8 cellular contexts compared by ENCODE assay signal in the genomic region with DNA sequence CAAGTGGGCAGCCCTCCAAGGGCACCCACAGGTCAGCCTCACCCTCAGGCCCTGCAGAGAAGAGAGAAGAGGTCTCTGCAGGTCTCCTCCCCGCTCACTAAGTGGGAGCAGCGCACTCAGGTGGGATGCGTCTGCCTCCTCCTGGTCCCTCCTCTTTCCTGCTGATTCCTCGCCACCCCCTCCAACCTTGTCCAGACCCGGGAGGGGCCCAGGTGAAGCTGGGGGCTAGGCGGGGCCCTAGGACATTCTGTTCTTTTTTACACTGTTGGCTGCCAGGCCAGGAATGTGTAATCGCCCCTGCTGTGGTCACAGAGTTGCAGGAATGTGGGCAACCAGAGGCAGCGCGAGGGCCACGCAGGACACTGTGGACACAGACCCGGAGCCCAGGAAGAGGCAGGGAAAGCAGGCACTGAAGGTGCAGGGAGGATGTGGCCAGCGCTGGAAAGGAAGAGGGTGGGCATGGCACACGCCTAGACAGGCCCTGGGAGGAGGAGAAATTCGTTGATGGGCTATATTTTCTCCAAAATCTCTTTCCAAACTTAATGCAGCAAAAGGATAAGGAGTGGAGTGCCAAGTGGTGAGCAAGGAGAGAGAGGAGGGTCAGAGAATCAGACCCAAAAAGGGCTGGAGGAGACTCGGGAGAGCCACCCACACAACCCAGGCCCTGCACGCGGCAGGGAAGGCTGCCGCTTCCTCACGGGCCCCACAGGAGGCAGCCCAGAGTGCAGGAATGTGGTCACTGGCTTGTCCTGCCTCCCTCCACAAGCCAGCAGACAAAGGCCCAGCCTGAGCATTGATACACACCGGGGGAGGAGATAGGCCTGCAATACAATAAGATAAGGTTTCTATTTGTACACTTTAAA. TPM values are rescaled to one million over a fixed set of nuclear protein-coding genes. Genes with fewer than 3 reads are reported as not detected.
DNase-seq lines count a peak whose midpoint lies in the region; ATAC-seq and TF ChIP-seq lines count a peak whose summit lies in the region.

No MANE protein-coding gene starts in this region.

- POLR2A ChIA-PET in activated CD4-positive, alpha-beta T cell treated with anti-CD3 and anti-CD28 coated beads, Interleukin-2, amount 10 ng/mL, durations not matched to agents 7 days and 5 days (lab: Charles Lee): no interaction called here

- no peaks in the 10 kb centered on the region for H3K36me3 Mint-ChIP-seq in activated CD4-positive, alpha-beta T cell treated with anti-CD3 and anti-CD28 coated beads, Interleukin-2, amount 10 ng/mL, durations not matched to agents 7 days and 5 days (ENCODE audit: low read depth)

- H3K9me3 Mint-ChIP-seq in activated CD4-positive, alpha-beta T cell treated with anti-CD3 and anti-CD28 coated beads, Interleukin-2, amount 10 ng/mL, durations not matched to agents 7 days and 5 days: no peaks in the 10 kb centered on the region

- peaks cover 44% of the 10 kb centered on the region for H3K4me1 Mint-ChIP-seq in activated CD4-positive, alpha-beta T cell treated with anti-CD3 and anti-CD28 coated beads, Interleukin-2, amount 10 ng/mL, durations not matched to agents 7 days and 5 days

- TF ChIP-seq CTCF in fibroblast of mammary gland (conservative IDR thresholded peaks at IDR 0.05; ENCODE audit: control insufficient read depth, insufficient read depth, low read depth, low read length) (peak; percentile 45), neutrophil (IDR thresholded peaks at IDR 0.05) (peak; percentile 36)

- no peaks in the 10 kb centered on the region for H3K27me3 ChIP-seq in SJSA1 (replicated peaks)
- no peaks in the 10 kb centered on the region for H3K27me3 ChIP-seq in neutrophil

- CTCF ChIA-PET in activated CD4-positive, alpha-beta T cell treated with anti-CD3 and anti-CD28 coated beads, Interleukin-2, amount 10 ng/mL, durations not matched to agents 7 days and 5 days (lab: Charles Lee): no interaction called here

- peak overlapping the region; percentile 50 for H3K27ac Mint-ChIP-seq in activated CD4-positive, alpha-beta T cell treated with anti-CD3 and anti-CD28 coated beads, Interleukin-2, amount 10 ng/mL, durations not matched to agents 7 days and 5 days

- ATAC-seq in GM19023 (IDR thresholded peaks at IDR 0.05; ENCODE audit: unreplicated experiment): no peak

- H3K27me3 Mint-ChIP-seq in activated CD4-positive, alpha-beta T cell treated with anti-CD3 and anti-CD28 coated beads, Interleukin-2, amount 10 ng/mL, durations not matched to agents 7 days and 5 days: peaks cover 5% of the 10 kb centered on the region

- H3K4me1 ChIP-seq in SJSA1 (replicated peaks) (peaks cover 39% of the 10 kb centered on the region), neutrophil (ENCODE audit: control insufficient read depth in 1 of 2, insufficient read depth in 1 of 2, low read depth in 1 of 2, low read length in 1 of 2) (peaks cover 17 to 20% of the 10 kb centered on the region in 2 experiments)

- H3K4me3 ChIP-seq in SJSA1: no peak overlapping the region
- H3K4me3 ChIP-seq in fibroblast of mammary gland (ENCODE audit: control insufficient read depth, low read depth, low read length): no peak overlapping the region
- no peak overlapping the region for H3K4me3 ChIP-seq in neutrophil (ENCODE audit: low read depth in 1 of 2, low read length in 1 of 2)

- H3K27ac ChIP-seq in SJSA1: peak overlapping the region; percentile 43
- peak overlapping the region; percentile 38 for H3K27ac ChIP-seq in neutrophil

- no peaks in the 10 kb centered on the region for H3K9me3 ChIP-seq in SJSA1 (replicated peaks)
- no peaks in the 10 kb centered on the region for H3K9me3 ChIP-seq in neutrophil

- DNase-seq in activated CD4-positive, alpha-beta T cell treated with anti-CD3 and anti-CD28 coated beads, Interleukin-2, amount 10 ng/mL, durations not matched to agents 7 days and 5 days: no peak
- DNase-seq in activated CD4-positive, alpha-beta T cell treated with anti-CD3 and anti-CD28 coated beads for 4 hours: no peak
- DNase-seq in SJSA1 (ENCODE audit: low read depth in 1 of 2, low spot score in 2 of 2): peak; percentile 72 to 73
- DNase-seq in fibroblast of mammary gland (ENCODE audit: low read depth): peak; percentile 79
- no peak for DNase-seq in cortex of kidney (lab: John Stamatoyannopoulos, UW)
- DNase-seq in stimulated activated CD4-positive, alpha-beta T cell treated with anti-CD3 and anti-CD28 coated beads, Interleukin-1b, Interleukin-23, amount 100 ng/mL, for 48 hours: no peak

- H3K4me3 Mint-ChIP-seq in activated CD4-positive, alpha-beta T cell treated with anti-CD3 and anti-CD28 coated beads, Interleukin-2, amount 10 ng/mL, durations not matched to agents 7 days and 5 days: peak overlapping the region; percentile 11

- H3K36me3 ChIP-seq in SJSA1 (no peaks in the 10 kb centered on the region), neutrophil (no peaks in the 10 kb centered on the region)

RNA-seq across cellular contexts. Expression of a gene that starts 0.9 kb away (rescaled TPM):
- total RNA-seq in activated CD4-positive, alpha-beta T cell treated with anti-CD3 and anti-CD28 coated beads, Interleukin-2, amount 10 ng/mL, durations not matched to agents 7 days and 5 days: under 1 TPM; 0.54 to 0.67 TPM
- 0.18 and 4.7 TPM in 2 replicates for total RNA-seq in SJSA1 (2014; rRNA removed; shearing (Covaris generic))

RNA-seq across cellular contexts. Expression of a gene that starts 7.7 kb away (rescaled TPM):
- not detected for total RNA-seq in activated CD4-positive, alpha-beta T cell treated with anti-CD3 and anti-CD28 coated beads, Interleukin-2, amount 10 ng/mL, durations not matched to agents 7 days and 5 days
- 102 and 106 TPM in 2 replicates for total RNA-seq in SJSA1 (2014; rRNA removed; shearing (Covaris generic))

RNA-seq across cellular contexts. Expression of a gene that starts 34.4 kb away (rescaled TPM):
- 10 to 100 TPM; 59.3 to 64.4 TPM for total RNA-seq in activated CD4-positive, alpha-beta T cell treated with anti-CD3 and anti-CD28 coated beads, Interleukin-2, amount 10 ng/mL, durations not matched to agents 7 days and 5 days
- total RNA-seq in SJSA1 (2014; rRNA removed; shearing (Covaris generic)): 109 and 132 TPM in 2 replicates

Comparison
In these comparisons a context has a peak if more than half of its experiments do, and no peak if none do; other contexts are left out.
1. DNase-seq: peak in SJSA1 (2 of 2) and fibroblast of mammary gland (single experiment); none in activated CD4-positive, alpha-beta T cell treated with anti-CD3 and anti-CD28 coated beads, Interleukin-2, amount 10 ng/mL, durations not matched to agents 7 days and 5 days (single experiment), activated CD4-positive, alpha-beta T cell treated with anti-CD3 and anti-CD28 coated beads for 4 hours (0 of 2), cortex of kidney (single experiment) and stimulated activated CD4-positive, alpha-beta T cell treated with anti-CD3 and anti-CD28 coated beads, Interleukin-1b, Interleukin-23, amount 100 ng/mL, for 48 hours (single experiment).
2. RNA of a gene that starts 7.7 kb away (total RNA-seq): 102 to 106 TPM in SJSA1; not detected in activated CD4-positive, alpha-beta T cell treated with anti-CD3 and anti-CD28 coated beads, Interleukin-2, amount 10 ng/mL, durations not matched to agents 7 days and 5 days; every median in the first group is over 10 times any median in the second.